In the genomic region with DNA sequence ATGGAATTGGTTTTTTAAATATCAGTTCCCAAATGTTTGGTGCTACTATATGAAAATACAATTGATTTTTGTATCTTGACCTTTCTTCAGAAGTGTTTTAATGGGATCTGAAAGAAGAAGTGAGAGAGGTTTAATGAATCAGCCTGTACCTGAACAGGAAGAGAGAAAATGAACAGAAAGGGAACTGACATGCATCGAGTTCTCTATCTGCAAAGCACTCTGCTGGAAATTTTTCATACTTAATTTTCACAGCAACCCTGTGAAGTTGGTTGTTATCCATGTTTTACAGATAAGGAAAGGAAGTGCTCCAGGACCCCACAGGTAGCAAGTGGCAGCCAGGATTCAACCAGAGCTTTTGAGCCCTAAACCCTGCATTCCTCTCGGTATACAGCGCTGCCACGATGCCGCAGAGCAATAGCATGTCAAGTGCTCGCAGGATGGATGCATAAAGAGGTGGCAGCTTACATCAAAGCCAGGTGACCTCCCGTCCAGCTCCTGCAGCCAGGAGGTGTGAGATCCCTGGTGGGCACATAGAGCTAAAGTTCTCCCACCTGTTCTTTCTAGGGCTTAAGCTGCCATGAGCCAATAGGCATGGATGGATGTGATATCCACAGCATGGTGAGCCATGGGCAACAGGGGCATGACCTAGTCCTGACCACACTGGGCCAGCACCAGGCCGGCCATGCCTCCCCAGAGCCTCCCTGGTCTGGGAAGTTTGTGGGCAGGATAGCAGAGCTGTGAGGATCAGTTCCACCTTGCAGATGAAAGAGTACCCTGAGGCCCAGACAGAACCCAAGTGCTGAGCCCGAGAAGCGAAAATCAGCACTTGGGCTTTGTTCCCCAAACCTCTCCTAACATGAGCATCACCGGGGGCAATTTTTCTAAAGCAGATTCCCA, we compare ENCODE assay signal across 9 cellular contexts. TPM values are rescaled to one million over a fixed set of nuclear protein-coding genes. Genes with fewer than 3 reads are reported as not detected.
A peak's percentile ranks its signal among the peaks of the same experiment; 100 is the strongest.
DNase-seq lines count a peak whose midpoint lies in the region; ATAC-seq lines count a peak whose summit lies in the region.
"Had no signal": no experiment of that assay in that cellular context is flagged by ENCODE, and none has a peak within 500 bp of the region (broad histone marks: within the 10 kb centered on the region; RNA-seq: fewer than 3 reads in every experiment).

No MANE protein-coding gene starts in this region.

- H3K23ac ChIP-seq in trophoblast cell (ENCODE audit: low read length) = no peak overlapping the region

- H3K18ac ChIP-seq in trophoblast cell (ENCODE audit: low read length) = peak overlapping the region; percentile 91

- H3K36me3 Mint-ChIP-seq in activated T-cell treated with anti-CD3 and anti-CD28 coated beads, Interleukin-2, amount 50 U/mL, for 24 hours (ENCODE audit: low read depth) = no peaks in the 10 kb centered on the region

- H4K12ac ChIP-seq in trophoblast cell (ENCODE audit: low read depth, low read length) = no peak overlapping the region

- H3K79me1 ChIP-seq in trophoblast cell (ENCODE audit: low read length) = peaks cover 52% of the 10 kb centered on the region

- H3K79me2 ChIP-seq in trophoblast cell (ENCODE audit: control insufficient read depth, insufficient read depth, low read length, poor library complexity) = peaks cover 13% of the 10 kb centered on the region

- no peaks in the 10 kb centered on the region for H3K9me3 Mint-ChIP-seq in activated T-cell treated with anti-CD3 and anti-CD28 coated beads, Interleukin-2, amount 50 U/mL, for 24 hours
- H3K9me3 Mint-ChIP-seq: activated naive CD4-positive, alpha-beta T cell treated with anti-CD3 and anti-CD28 coated beads for 36 hours had no signal

- peaks cover 3% of the 10 kb centered on the region for H3K27me3 Mint-ChIP-seq in activated T-cell treated with anti-CD3 and anti-CD28 coated beads, Interleukin-2, amount 50 U/mL, for 24 hours

- peak overlapping the region; percentile 13 for H4K8ac ChIP-seq in trophoblast cell (ENCODE audit: low read depth, low read length)

- peak overlapping the region; percentile 100 for H4K91ac ChIP-seq in trophoblast cell (ENCODE audit: low read depth, low read length)

- H3K27ac Mint-ChIP-seq in activated T-cell treated with anti-CD3 and anti-CD28 coated beads, Interleukin-2, amount 50 U/mL, for 24 hours = no peak overlapping the region
- H3K27ac Mint-ChIP-seq: activated naive CD4-positive, alpha-beta T cell treated with anti-CD3 and anti-CD28 coated beads for 36 hours had no signal

- no CpG with 5 or more reads among the region's 11 CpGs for WGBS in trophoblast cell (ENCODE audit: extremely low coverage, insufficient coverage, insufficient read length)

- peak overlapping the region; percentile 95 for H2AK5ac ChIP-seq in trophoblast cell (ENCODE audit: low read length)

- no peak overlapping the region for H2AFZ ChIP-seq in trophoblast cell (ENCODE audit: insufficient read depth, low read length, poor library complexity)

- peak overlapping the region; percentile 92 for H2BK12ac ChIP-seq in trophoblast cell (ENCODE audit: low read length)

- no peaks in the 10 kb centered on the region for H3K27me3 ChIP-seq in trophoblast cell (ENCODE audit: insufficient read depth, low read length)

- no peak for DNase-seq in trophoblast cell
- no peak for DNase-seq in activated gamma-delta T cell treated with Interleukin-2 at 50 U/mL for 16 hours
- DNase-seq in SHP77 (lab: John Stamatoyannopoulos, UW) = no peak
- no peak for DNase-seq in activated T-cell treated with anti-CD3 and anti-CD28 coated beads, Interleukin-2, amount 50 U/mL, for 24 hours
- DNase-seq: activated naive CD4-positive, alpha-beta T cell treated with anti-CD3 and anti-CD28 coated beads for 36 hours had no signal

- H3K9me3 ChIP-seq in trophoblast cell (ENCODE audit: insufficient read depth, low read depth, low read length) = peaks cover 3% of the 10 kb centered on the region

- H2BK120ac ChIP-seq in trophoblast cell (ENCODE audit: insufficient read depth, low read length, poor library complexity) = peak overlapping the region; percentile 98

- ATAC-seq in GM19023 (IDR thresholded peaks at IDR 0.05; ENCODE audit: unreplicated experiment) (peak; percentile 39), HG02610 (IDR thresholded peaks at IDR 0.05; ENCODE audit: unreplicated experiment) (peak; percentile 66), HG03565 (IDR thresholded peaks at IDR 0.05; ENCODE audit: unreplicated experiment) (peak; percentile 48), HG03457 (IDR thresholded peaks at IDR 0.05; ENCODE audit: unreplicated experiment) (no peak)

- H3K4me3 Mint-ChIP-seq in activated T-cell treated with anti-CD3 and anti-CD28 coated beads, Interleukin-2, amount 50 U/mL, for 24 hours = no peak overlapping the region
- H3K4me3 Mint-ChIP-seq: activated naive CD4-positive, alpha-beta T cell treated with anti-CD3 and anti-CD28 coated beads for 36 hours had no signal

- peak overlapping the region; percentile 93 for H3K14ac ChIP-seq in trophoblast cell (ENCODE audit: low read length)

- H3K9ac ChIP-seq in trophoblast cell (ENCODE audit: low read length) = peak overlapping the region; percentile 11

- H3K4me1 ChIP-seq in trophoblast cell (ENCODE audit: control insufficient read depth in 1 of 2, insufficient read depth in 2 of 2, low read length in 2 of 2) = peaks cover 34 to 43% of the 10 kb centered on the region in 2 experiments

- H3K4ac ChIP-seq in trophoblast cell (ENCODE audit: low read depth, low read length) = peak overlapping the region; percentile 50

- peak overlapping the region; percentile 99 for H3K27ac ChIP-seq in trophoblast cell (ENCODE audit: low read depth, low read length)

- peak overlapping the region; percentile 99 for H2BK5ac ChIP-seq in trophoblast cell (ENCODE audit: low read depth, low read length, poor library complexity)

- H3K36me3 ChIP-seq in trophoblast cell (ENCODE audit: control insufficient read depth in 1 of 2, insufficient read depth in 2 of 2, low read length in 2 of 2) = no peaks in the 10 kb centered on the region

- no peaks in the 10 kb centered on the region for H3K4me1 Mint-ChIP-seq in activated T-cell treated with anti-CD3 and anti-CD28 coated beads, Interleukin-2, amount 50 U/mL, for 24 hours (ENCODE audit: low read depth)

- no peak overlapping the region for H3K4me2 ChIP-seq in trophoblast cell (ENCODE audit: low read length)

- H3K4me3 ChIP-seq in trophoblast cell (ENCODE audit: low read depth, low read length) = no peak overlapping the region

RNA-seq across cellular contexts. Expression of gene CALML3, which starts 57.2 kb away (rescaled TPM):
- not detected in 2 replicates for polyA plus RNA-seq in trophoblast cell (2013)
